ENCODE assay signal across 8 cellular contexts in genomic region chr10:97318772-97319651, GRCh38. TPM values are rescaled to one million over a fixed set of nuclear protein-coding genes. Genes with fewer than 3 reads are reported as not detected.
DNase-seq lines count a peak whose midpoint lies in the region; ATAC-seq and TF ChIP-seq lines count a peak whose summit lies in the region.

Gene FRAT1 (plus strand): TSS chr10:97319271. CDS start chr10:97319454, 183 bp downstream.

- TF ChIP-seq CTCF in AG09309 (IDR thresholded peaks at IDR 0.05; ENCODE audit: control insufficient read depth, insufficient read depth, low read depth, low read length, missing control alignments): no peak

- H3K27ac ChIP-seq in cingulate gyrus (ENCODE audit: low read depth, low read length): peak within 1 kb of the TSS; percentile 100

- ATAC-seq in GM18873 (IDR thresholded peaks at IDR 0.05; ENCODE audit: low FRiP score, unreplicated experiment): peak; percentile 70
- peak; percentile 78 for ATAC-seq in HG03135 (IDR thresholded peaks at IDR 0.05; ENCODE audit: unreplicated experiment)
- peak; percentile 77 for ATAC-seq in left lobe of liver

- peak within 1 kb of the TSS; percentile 82 for H3K4me3 ChIP-seq in AG09309 (ENCODE audit: control insufficient read depth, low read depth, low read length)

- peak; percentile 77 for DNase-seq in AG09309 (ENCODE audit: low read depth)
- peak; percentile 65 to 67 for DNase-seq in NCI-H446 (lab: John Stamatoyannopoulos, UW)
- peak; percentile 88 to 89 for DNase-seq in activated CD4-positive, alpha-beta T cell treated with anti-CD3 and anti-CD28 coated beads for 4 hours
- peak; percentile 92 for DNase-seq in left lobe of liver (ENCODE audit: low spot score)
- peak; percentile 85 for DNase-seq in stimulated activated CD4-positive, alpha-beta T cell treated with anti-CD3 and anti-CD28 coated beads, Interleukin-1b, Interleukin-23, amount 100 ng/mL, for 48 hours

RNA-seq across cellular contexts. Expression of gene FRAT1, which starts in this region (rescaled TPM):
- total RNA-seq in left lobe of liver: 10.0 TPM

Comparison
In these comparisons a context has a peak if more than half of its experiments do, and no peak if none do; other contexts are left out.
1. Peak in every context shown above with its lines: DNase-seq, ATAC-seq, H3K4me3 ChIP-seq and H3K27ac ChIP-seq.